20 cellular contexts compared by ENCODE assay signal in the genomic region with DNA sequence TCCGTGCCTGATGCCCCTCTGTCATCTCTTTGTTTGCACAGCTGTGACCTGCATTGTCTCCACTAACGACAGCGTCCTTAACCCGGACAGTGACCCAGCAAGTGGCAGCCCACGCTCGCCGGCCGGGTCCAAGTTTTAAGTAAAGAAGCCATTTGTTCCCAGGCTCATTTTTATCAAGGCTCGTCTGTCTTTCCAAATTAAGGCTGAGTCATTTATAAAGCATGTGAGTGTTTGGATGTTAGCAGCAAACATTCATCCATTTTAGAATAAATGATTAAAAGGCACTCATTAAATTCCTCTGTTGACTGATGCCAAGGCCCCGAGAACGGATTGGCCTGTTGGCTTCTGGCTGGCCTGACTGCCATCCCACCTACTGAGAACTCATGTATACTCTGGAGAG.
"Had no signal": no experiment of that assay in that cellular context is flagged by ENCODE, and none has a peak within 500 bp of the region (broad histone marks: within the 10 kb centered on the region; RNA-seq: fewer than 3 reads in every experiment).

No MANE protein-coding gene starts in this region.

- DNase-seq: activated CD4-positive, alpha-beta T cell treated with anti-CD3 and anti-CD28 coated beads, Interleukin-2, amount 50 U/mL, for 1 hour; activated CD8-positive, alpha-beta memory T cell treated with anti-CD3 and anti-CD28 coated beads for 24 hours; activated CD8-positive, alpha-beta memory T cell treated with anti-CD3 and anti-CD28 coated beads, Interleukin-2, amount 50 U/mL, for 48 hours; activated gamma-delta T cell; activated T-cell treated with anti-CD3 and anti-CD28 coated beads, Interleukin-2, amount 50 U/mL, for 48 hours; adrenal gland; effector CD8-positive, alpha-beta T cell; gastrocnemius medialis; occipital lobe; right cardiac atrium; stimulated activated CD4-positive, alpha-beta T cell treated with anti-CD3 and anti-CD28 coated beads, Interleukin-4, amount 100 ng/mL, for 24 hours had no signal

- ATAC-seq: activated naive CD4-positive, alpha-beta T cell treated with anti-CD3 and anti-CD28 coated beads, Interleukin-2, amount 50 U/mL, for 72 hours; esophagus mucosa; gastrocnemius medialis; natural killer cell treated with Interleukin-12 subunit alpha and Interleukin-12 subunit beta and Interleukin-15 and Interleukin-18, amount 100 ng/mL, for 72 hours; right cardiac atrium; stimulated activated effector memory CD8-positive, alpha-beta T cell treated with anti-CD3 and anti-CD28 coated beads, Interleukin-12 subunit alpha, Interleukin-12 subunit beta, amount 100 ng/mL, for 72 hours had no signal

- H3K9me3 Mint-ChIP-seq: activated naive CD4-positive, alpha-beta T cell treated with anti-CD3 and anti-CD28 coated beads, Interleukin-2, amount 50 U/mL, for 72 hours; dendritic cell treated with granulocyte-macrophage colony-stimulating factor and Interleukin-4, amounts not matched to agents 40 ng/mL and 50 ng/mL, for 4 days; natural killer cell treated with Interleukin-12 subunit alpha and Interleukin-12 subunit beta and Interleukin-15 and Interleukin-18, amount 100 ng/mL, for 72 hours; stimulated activated effector memory CD8-positive, alpha-beta T cell treated with anti-CD3 and anti-CD28 coated beads, Interleukin-12 subunit alpha, Interleukin-12 subunit beta, amount 100 ng/mL, for 72 hours; T-helper 1 cell treated with Interleukin-12 subunit alpha and Interleukin-12 subunit beta and Interleukin-4 antibody, amounts not matched to agents 30 μg/mL and 1 μg/mL, for 36 hours had no signal

- H3K27me3 ChIP-seq: adrenal gland had no signal

- H3K27ac ChIP-seq: adrenal gland, gastrocnemius medialis, heart right ventricle, skin epidermis had no signal

- H3K4me1 ChIP-seq: adrenal gland, gastrocnemius medialis, heart right ventricle had no signal

- H3K36me3 ChIP-seq: adrenal gland, gastrocnemius medialis, heart right ventricle had no signal

- H3K4me3 ChIP-seq: adrenal gland, gastrocnemius medialis, heart right ventricle, skin epidermis had no signal

- H3K27ac Mint-ChIP-seq: activated naive CD4-positive, alpha-beta T cell treated with anti-CD3 and anti-CD28 coated beads, Interleukin-2, amount 50 U/mL, for 72 hours; dendritic cell treated with granulocyte-macrophage colony-stimulating factor and Interleukin-4, amounts not matched to agents 40 ng/mL and 50 ng/mL, for 4 days; natural killer cell treated with Interleukin-12 subunit alpha and Interleukin-12 subunit beta and Interleukin-15 and Interleukin-18, amount 100 ng/mL, for 72 hours; progenitor cell of endocrine pancreas; stimulated activated effector memory CD8-positive, alpha-beta T cell treated with anti-CD3 and anti-CD28 coated beads, Interleukin-12 subunit alpha, Interleukin-12 subunit beta, amount 100 ng/mL, for 72 hours; T-helper 1 cell treated with Interleukin-12 subunit alpha and Interleukin-12 subunit beta and Interleukin-4 antibody, amounts not matched to agents 30 μg/mL and 1 μg/mL, for 36 hours had no signal

- H3K4me3 Mint-ChIP-seq: dendritic cell treated with granulocyte-macrophage colony-stimulating factor and Interleukin-4, amounts not matched to agents 40 ng/mL and 50 ng/mL, for 4 days; natural killer cell treated with Interleukin-12 subunit alpha and Interleukin-12 subunit beta and Interleukin-15 and Interleukin-18, amount 100 ng/mL, for 72 hours; stimulated activated effector memory CD8-positive, alpha-beta T cell treated with anti-CD3 and anti-CD28 coated beads, Interleukin-12 subunit alpha, Interleukin-12 subunit beta, amount 100 ng/mL, for 72 hours; T-helper 1 cell treated with Interleukin-12 subunit alpha and Interleukin-12 subunit beta and Interleukin-4 antibody, amounts not matched to agents 30 μg/mL and 1 μg/mL, for 36 hours had no signal

- H3K9me3 ChIP-seq: adrenal gland, gastrocnemius medialis, heart right ventricle had no signal
